In genomic region chr19:48190288-48191284, GRCh38 we compare ENCODE assay signal across 8 cellular contexts. TPM values are rescaled to one million over a fixed set of nuclear protein-coding genes. Genes with fewer than 3 reads are reported as not detected.
A peak's percentile ranks its signal among the peaks of the same experiment; 100 is the strongest.
DNase-seq lines count a peak whose midpoint lies in the region; ATAC-seq and TF ChIP-seq lines count a peak whose summit lies in the region.

No MANE protein-coding gene starts in this region.

- POLR2A ChIA-PET in WTC11 (lab: Charles Lee), result interaction anchor here (0.6 to 2.0 kb wide), 3 partner anchors 10 to 21 kb away, joined by 3 to 9 read pairs (median 6); no protein-coding TSS in a partner anchor

- peak; percentile 33 to 55 (median 36) for DNase-seq in CD4-positive, CD25-positive, alpha-beta regulatory T cell
- DNase-seq in MG63 (peak; percentile 81), WTC11 (ENCODE audit: low spot score) (peak; percentile 88), dermis blood vessel endothelial cell (peak; percentile 32), occipital lobe (lab: John Stamatoyannopoulos, UW) (peak; percentile 88), gastrocnemius medialis (no peak), left ventricle myocardium inferior (no peak)

- H3K9me3 ChIP-seq in CD4-positive, CD25-positive, alpha-beta regulatory T cell (ENCODE audit: control insufficient read depth in 2 of 2, low read length in 2 of 2), result no peaks in the 10 kb centered on the region
- H3K9me3 ChIP-seq in MG63, result 0 out of 2 replicates have a peak, but pooled peaks cover 2% of the 10 kb centered on the region
- H3K9me3 ChIP-seq in gastrocnemius medialis, result no peaks in the 10 kb centered on the region
- no peaks in the 10 kb centered on the region for H3K9me3 ChIP-seq in left ventricle myocardium inferior (replicated peaks)

- H3K9me3 Mint-ChIP-seq in CD4-positive, CD25-positive, alpha-beta regulatory T cell, result no peaks in the 10 kb centered on the region
- peaks cover 11% of the 10 kb centered on the region for H3K9me3 Mint-ChIP-seq in WTC11

- H3K36me3 Mint-ChIP-seq in CD4-positive, CD25-positive, alpha-beta regulatory T cell, result peaks cover 3% of the 10 kb centered on the region
- peaks cover 21% of the 10 kb centered on the region for H3K36me3 Mint-ChIP-seq in WTC11

- TF ChIP-seq POLR2A in gastrocnemius medialis (IDR thresholded peaks at IDR 0.05), result no peak

- TF ChIP-seq CTCF in WTC11 (IDR thresholded peaks at IDR 0.05) (peak; percentile 45; the same call in 1 of the 2 replicates), gastrocnemius medialis (IDR thresholded peaks at IDR 0.05 in 4 of 5, conservative IDR thresholded peaks at IDR 0.05 in 1 of 5) (no peak), left ventricle myocardium inferior (IDR thresholded peaks at IDR 0.05; ENCODE audit: borderline replicate concordance) (no peak)

- no peaks in the 10 kb centered on the region for H3K27me3 ChIP-seq in CD4-positive, CD25-positive, alpha-beta regulatory T cell (ENCODE audit: control insufficient read depth, insufficient read depth, low read length)
- H3K27me3 ChIP-seq in MG63 (no peaks in the 10 kb centered on the region), gastrocnemius medialis (no peaks in the 10 kb centered on the region), left ventricle myocardium inferior (ENCODE audit: low read depth) (no peaks in the 10 kb centered on the region)

- no peak overlapping the region for H3K27ac Mint-ChIP-seq in CD4-positive, CD25-positive, alpha-beta regulatory T cell
- peak overlapping the region; percentile 60; the same call in 1 of the 2 replicates for H3K27ac Mint-ChIP-seq in WTC11

- peaks cover 0 to 14% (median 4%) of the 10 kb centered on the region in 4 donors for H3K4me1 Mint-ChIP-seq in CD4-positive, CD25-positive, alpha-beta regulatory T cell
- H3K4me1 Mint-ChIP-seq in WTC11, result peaks cover 19% of the 10 kb centered on the region

- ATAC-seq in CD4-positive, CD25-positive, alpha-beta regulatory T cell (ENCODE audit: low read depth in 2 of 2), result peak; percentile 69 to 91
- peak; percentile 94 for ATAC-seq in WTC11
- ATAC-seq in gastrocnemius medialis, result no peak
- ATAC-seq in HG03159 (IDR thresholded peaks at IDR 0.05; ENCODE audit: unreplicated experiment), result no peak

- CTCF ChIA-PET in WTC11 (lab: Charles Lee), result interaction anchor here (0.6 to 2.3 kb wide), 22 partner anchors 8 to 322 kb away, joined by 3 to 57 read pairs (median 6); partner anchors contain the start of genes CARD8, LIG1, PLA2G4C and ZNF114

- intact Hi-C loops in gastrocnemius medialis (cut with DNase I; ENCODE audit: low total_unique reads) (no loop called here), left ventricle myocardium inferior (cut with micrococcal nuclease) (no loop called here)

- H3K4me3 Mint-ChIP-seq in CD4-positive, CD25-positive, alpha-beta regulatory T cell, result no peak overlapping the region
- peak overlapping the region; percentile 29; the same call in 1 of the 2 replicates for H3K4me3 Mint-ChIP-seq in WTC11

- H3K27ac ChIP-seq in CD4-positive, CD25-positive, alpha-beta regulatory T cell (ENCODE audit: insufficient read depth, low read length, poor library complexity, severe bottlenecking), result no peak overlapping the region
- H3K27ac ChIP-seq in gastrocnemius medialis (no peak overlapping the region), left ventricle myocardium inferior (replicated peaks) (no peak overlapping the region)

- H3K27me3 Mint-ChIP-seq in CD4-positive, CD25-positive, alpha-beta regulatory T cell, result no peaks in the 10 kb centered on the region
- H3K27me3 Mint-ChIP-seq in WTC11 (ENCODE audit: low read depth), result peaks cover 7% of the 10 kb centered on the region

- no peak overlapping the region for H3K4me3 ChIP-seq in CD4-positive, CD25-positive, alpha-beta regulatory T cell (ENCODE audit: low read depth, low read length)
- H3K4me3 ChIP-seq in MG63 (no peak overlapping the region), gastrocnemius medialis (no peak overlapping the region), left ventricle myocardium inferior (no peak overlapping the region)

- in situ Hi-C loops in gastrocnemius medialis (cut with MboI; ENCODE audit: low sequenced_read_pairs in 4 of 4), result no loop called here

- peaks cover 4% of the 10 kb centered on the region for H3K36me3 ChIP-seq in CD4-positive, CD25-positive, alpha-beta regulatory T cell (ENCODE audit: control insufficient read depth, insufficient read depth, low read length)
- H3K36me3 ChIP-seq in MG63 (peaks cover 9% of the 10 kb centered on the region), gastrocnemius medialis (no peaks in the 10 kb centered on the region), left ventricle myocardium inferior (peaks cover 20% of the 10 kb centered on the region)

- no peaks in the 10 kb centered on the region for H3K4me1 ChIP-seq in CD4-positive, CD25-positive, alpha-beta regulatory T cell (ENCODE audit: control insufficient read depth, insufficient read depth, low read length, poor library complexity, severe bottlenecking)
- no peaks in the 10 kb centered on the region for H3K4me1 ChIP-seq in gastrocnemius medialis
- H3K4me1 ChIP-seq in left ventricle myocardium inferior, result no peaks in the 10 kb centered on the region

TF ChIP-seq in WTC11, 78 proteins besides CTCF, POLR2A, EP300 and RAD21 (continues in another document):
- TF ChIP-seq SMAD4 (CRISPR knock-in tag; IDR thresholded peaks at IDR 0.05), result no peak
- no peak for TF ChIP-seq SMAD3 (CRISPR knock-in tag; IDR thresholded peaks at IDR 0.05; ENCODE audit: borderline replicate concordance)
- no peak for TF ChIP-seq IRF1 (CRISPR knock-in tag; IDR thresholded peaks at IDR 0.05)
- no peak for TF ChIP-seq AR (CRISPR knock-in tag; IDR thresholded peaks at IDR 0.05)
- TF ChIP-seq CDX4 (CRISPR knock-in tag; IDR thresholded peaks at IDR 0.05; ENCODE audit: borderline replicate concordance), result no peak

RNA-seq across cellular contexts. Expression of gene ZSWIM9, which starts 20.1 kb away (rescaled TPM):
- total RNA-seq in CD4-positive, CD25-positive, alpha-beta regulatory T cell, result 5.0 TPM
- polyA plus RNA-seq in CD4-positive, CD25-positive, alpha-beta regulatory T cell, result 1 to 10 TPM in 1 of 4 donors, under 1 TPM in 3; 0.29 to 1.0 (median 0.63) TPM
- 0.86 and 1.5 TPM in 2 replicates for total RNA-seq in MG63 (2014; rRNA removed; shearing (Covaris generic); ENCODE audit: low replicate concordance)
- total RNA-seq in WTC11 (2021), result 12.8 to 15.9 TPM (median 15.7 TPM) in 3 replicates
- total RNA-seq in dermis blood vessel endothelial cell, result 3.1 and 5.0 TPM in 2 replicates
- 2.8 TPM for total RNA-seq in occipital lobe
- total RNA-seq in gastrocnemius medialis, result 1 to 10 TPM; 1.6 to 8.4 (median 2.8) TPM
- total RNA-seq in left ventricle myocardium inferior, result 7.6 TPM

RNA-seq across cellular contexts. Expression of gene LIG1, which starts 20.4 kb away (rescaled TPM):
- total RNA-seq in CD4-positive, CD25-positive, alpha-beta regulatory T cell, result 68.2 TPM
- polyA plus RNA-seq in CD4-positive, CD25-positive, alpha-beta regulatory T cell, result 10 to 100 TPM; 24.9 to 31.0 (median 27.7) TPM
- 37.7 and 98.0 TPM in 2 replicates for total RNA-seq in MG63 (2014; rRNA removed; shearing (Covaris generic); ENCODE audit: low replicate concordance)
- total RNA-seq in WTC11 (2021), result 99.8 to 119 TPM (median 102 TPM) in 3 replicates
- 32.5 and 46.9 TPM in 2 replicates for total RNA-seq in dermis blood vessel endothelial cell
- 22.3 TPM for total RNA-seq in occipital lobe
- total RNA-seq in gastrocnemius medialis, result 1 to 10 TPM; 3.7 to 9.2 (median 7.1) TPM
- total RNA-seq in left ventricle myocardium inferior, result 3.4 TPM

Comparison
In these comparisons a context has a peak if more than half of its experiments do, and no peak if none do; other contexts are left out.
1. ATAC-seq: peak in CD4-positive, CD25-positive, alpha-beta regulatory T cell (2 of 2) and WTC11 (single experiment); none in gastrocnemius medialis (0 of 2) and HG03159 (single experiment).
2. DNase-seq: peak in CD4-positive, CD25-positive, alpha-beta regulatory T cell (3 of 3), MG63 (single experiment), WTC11 (single experiment), dermis blood vessel endothelial cell (single experiment) and occipital lobe (single experiment); none in gastrocnemius medialis (0 of 2) and left ventricle myocardium inferior (single experiment).